ENCODE assay signal across 22 cellular contexts in genomic region chr1:28264897-28265296, GRCh38.
"Had no signal": no experiment of that assay in that cellular context is flagged by ENCODE, and none has a peak within 500 bp of the region (broad histone marks: within the 10 kb centered on the region; RNA-seq: fewer than 3 reads in every experiment).

No MANE protein-coding gene starts in this region.

- H3K4me3 Mint-ChIP-seq: activated naive CD8-positive, alpha-beta T cell; activated T-helper 1 cell treated with anti-CD3 and anti-CD28 coated beads, Interleukin-12 subunit alpha, Interleukin-12 subunit beta, Interleukin-2, Interleukin-4 antibody, amounts not matched to agents 30 ng/mL and 10 ng/mL and 1 ng/mL, durations not matched to agents 14 hours and 24 hours and 36 hours; effector memory CD8-positive, alpha-beta T cell; nephron progenitor cell; stimulated activated naive CD8-positive, alpha-beta T cell treated with anti-CD3 and anti-CD28 coated beads, Interleukin-15, Interleukin-2, amounts not matched to agents 100 ng/mL and 50 ng/mL, for 24 hours had no signal

- FAIRE-seq: kidney had no signal

- H3K9me3 ChIP-seq: body of pancreas, tibial nerve, uterus had no signal

- H3K36me3 ChIP-seq: uterus had no signal

- H3K4me3 ChIP-seq: body of pancreas, lung, skin epidermis, tibial nerve, uterus had no signal

- H3K27ac ChIP-seq: skin epidermis, tibial nerve, uterus, WERI-Rb-1 had no signal

- DNase-seq: activated CD4-positive, alpha-beta T cell treated with anti-CD3 and anti-CD28 coated beads, Interleukin-2, amount 50 U/mL, for 4 hours; amniotic stem cell; body of pancreas; effector memory CD8-positive, alpha-beta T cell; foreskin melanocyte; glutamatergic neuron; kidney; midbrain; nephron progenitor cell; nucleus accumbens; retina; stimulated activated CD4-positive, alpha-beta T cell treated with anti-CD3 and anti-CD28 coated beads, Interleukin-15, amount 100 ng/mL, for 24 hours; stimulated activated CD4-positive, alpha-beta T cell treated with anti-CD3 and anti-CD28 coated beads, Interleukin-2, amount 100 ng/mL, for 48 hours; uterus; WERI-Rb-1 had no signal

- H3K4me1 ChIP-seq: uterus had no signal

- H3K27ac Mint-ChIP-seq: activated naive CD8-positive, alpha-beta T cell; activated T-helper 1 cell treated with anti-CD3 and anti-CD28 coated beads, Interleukin-12 subunit alpha, Interleukin-12 subunit beta, Interleukin-2, Interleukin-4 antibody, amounts not matched to agents 30 ng/mL and 10 ng/mL and 1 ng/mL, durations not matched to agents 14 hours and 24 hours and 36 hours; nephron progenitor cell; stimulated activated naive CD8-positive, alpha-beta T cell treated with anti-CD3 and anti-CD28 coated beads, Interleukin-15, Interleukin-2, amounts not matched to agents 100 ng/mL and 50 ng/mL, for 24 hours had no signal

- H3K27me3 Mint-ChIP-seq: activated naive CD8-positive, alpha-beta T cell; effector memory CD8-positive, alpha-beta T cell; stimulated activated naive CD8-positive, alpha-beta T cell treated with anti-CD3 and anti-CD28 coated beads, Interleukin-15, Interleukin-2, amounts not matched to agents 100 ng/mL and 50 ng/mL, for 24 hours had no signal

- ATAC-seq: body of pancreas; effector memory CD8-positive, alpha-beta T cell; left lobe of liver had no signal

- H3K27me3 ChIP-seq: body of pancreas, tibial nerve, uterus had no signal

- H3K36me3 Mint-ChIP-seq: activated naive CD8-positive, alpha-beta T cell had no signal

- H3K9me3 Mint-ChIP-seq: activated T-helper 1 cell treated with anti-CD3 and anti-CD28 coated beads, Interleukin-12 subunit alpha, Interleukin-12 subunit beta, Interleukin-2, Interleukin-4 antibody, amounts not matched to agents 30 ng/mL and 10 ng/mL and 1 ng/mL, durations not matched to agents 14 hours and 24 hours and 36 hours; effector memory CD8-positive, alpha-beta T cell; nephron progenitor cell; stimulated activated naive CD8-positive, alpha-beta T cell treated with anti-CD3 and anti-CD28 coated beads, Interleukin-15, Interleukin-2, amounts not matched to agents 100 ng/mL and 50 ng/mL, for 24 hours had no signal
